Comparison of ENCODE assay signal across 12 cellular contexts in genomic region chr10:132469197-132469942, GRCh38.
DNase-seq lines count a peak whose midpoint lies in the region; ATAC-seq and TF ChIP-seq lines count a peak whose summit lies in the region.
"Had no signal": no experiment of that assay in that cellular context is flagged by ENCODE, and none has a peak within 500 bp of the region (broad histone marks: within the 10 kb centered on the region; RNA-seq: fewer than 3 reads in every experiment).

No MANE protein-coding gene starts in this region.

- WGBS in body of pancreas, 2 donors = 63 to 65% methylated on average over 14 to 21 of the region's 21 CpGs

- intact Hi-C loops in body of pancreas (cut with DNase I) = loop anchor here (10.0 kb wide), 2 partner anchors 165 to 245 kb away; partner anchors contain the start of gene STK32C
- intact Hi-C loops in left lung (cut with DNase I) = no loop called here

- H3K36me3 ChIP-seq in body of pancreas (replicated peaks in 1 of 2; ENCODE audit: insufficient read depth in 1 of 2, low read depth in 2 of 2) = no peaks in the 10 kb centered on the region
- no peaks in the 10 kb centered on the region for H3K36me3 ChIP-seq in left lung
- no peaks in the 10 kb centered on the region for H3K36me3 ChIP-seq in stomach smooth muscle (ENCODE audit: control insufficient read depth in 2 of 2, insufficient read depth in 2 of 2, low read length in 2 of 2)
- no peaks in the 10 kb centered on the region for H3K36me3 ChIP-seq in SJCRH30

- peak overlapping the region; percentile 15 to 65 (median 62) for H3K27ac ChIP-seq in body of pancreas
- peak overlapping the region in 1 of 2 donors; percentile 56 for H3K27ac ChIP-seq in left lung
- peak overlapping the region; percentile 76 for H3K27ac ChIP-seq in stomach smooth muscle (ENCODE audit: low read length)
- H3K27ac ChIP-seq in SJCRH30 = no peak overlapping the region

- no peak overlapping the region for H3K4me3 ChIP-seq in body of pancreas
- no peak overlapping the region for H3K4me3 ChIP-seq in left lung
- H3K4me3 ChIP-seq in stomach smooth muscle (ENCODE audit: low read length in 2 of 2) = peak overlapping the region; percentile 22 to 58
- H3K4me3 ChIP-seq in SJCRH30 = no peak overlapping the region
- H3K4me3 ChIP-seq: K562 had no signal

- H3K27me3 ChIP-seq in body of pancreas (no peaks in the 10 kb centered on the region), left lung (no peaks in the 10 kb centered on the region), stomach smooth muscle (ENCODE audit: control insufficient read depth in 1 of 2, insufficient read depth in 2 of 2, low read length in 2 of 2) (no peaks in the 10 kb centered on the region), SJCRH30 (no peaks in the 10 kb centered on the region)

- H3K9ac ChIP-seq in stomach smooth muscle (ENCODE audit: low read length in 2 of 2) = peak overlapping the region; percentile 51 to 60

- peak; percentile 36 for ATAC-seq in body of pancreas
- peak; percentile 19 for ATAC-seq in left lung
- ATAC-seq: K562 had no signal

- no peaks in the 10 kb centered on the region for H3K9me3 ChIP-seq in body of pancreas
- H3K9me3 ChIP-seq in left lung = no peaks in the 10 kb centered on the region
- no peaks in the 10 kb centered on the region for H3K9me3 ChIP-seq in stomach smooth muscle (ENCODE audit: control insufficient read depth in 2 of 2, low read length in 2 of 2)
- H3K9me3 ChIP-seq in SJCRH30 (replicated peaks) = no peaks in the 10 kb centered on the region

- TF ChIP-seq CTCF in body of pancreas (IDR thresholded peaks at IDR 0.05) = no peak
- TF ChIP-seq CTCF in left lung (IDR thresholded peaks at IDR 0.05) = no peak

- peaks cover 27% of the 10 kb centered on the region for H3K4me1 ChIP-seq in body of pancreas
- H3K4me1 ChIP-seq in left lung = peaks cover 5 to 13% of the 10 kb centered on the region in 2 donors
- peaks cover 58% of the 10 kb centered on the region for H3K4me1 ChIP-seq in stomach smooth muscle (ENCODE audit: control insufficient read depth, insufficient read depth, low read length)
- H3K4me1 ChIP-seq in SJCRH30 = no peaks in the 10 kb centered on the region

- no peak for TF ChIP-seq POLR2A in body of pancreas (IDR thresholded peaks at IDR 0.05)

- DNase-seq in NCI-H1436 (lab: John Stamatoyannopoulos, UW) (peak; percentile 90), body of pancreas (peak in 2 of 4 donors; percentile 49 to 52), left lung (peak; percentile 57 to 65), NCI-H128 (lab: John Stamatoyannopoulos, UW; ENCODE audit: unreplicated experiment) (no peak), SJCRH30 (no peak), NCI-H187 (lab: John Stamatoyannopoulos, UW) (no peak)
- DNase-seq: activated CD4-positive, alpha-beta T cell treated with anti-CD3 and anti-CD28 coated beads for 48 hours; hippocampal formation; NCI-H2029 treated with DMSO at 0.1 percent for 48 hours; retina had no signal

Comparison
In these comparisons a context has a peak if more than half of its experiments do, and no peak if none do; other contexts are left out.
1. DNase-seq: peak in NCI-H1436 (single experiment) and left lung (2 of 2); none in NCI-H128 (single experiment), SJCRH30 (0 of 2) and NCI-H187 (0 of 2).
2. H3K4me3 ChIP-seq: peak in stomach smooth muscle (2 of 2); none in body of pancreas (0 of 2), left lung (0 of 2) and SJCRH30 (single experiment).